ENCODE assay signal across 21 cellular contexts in the genomic region with DNA sequence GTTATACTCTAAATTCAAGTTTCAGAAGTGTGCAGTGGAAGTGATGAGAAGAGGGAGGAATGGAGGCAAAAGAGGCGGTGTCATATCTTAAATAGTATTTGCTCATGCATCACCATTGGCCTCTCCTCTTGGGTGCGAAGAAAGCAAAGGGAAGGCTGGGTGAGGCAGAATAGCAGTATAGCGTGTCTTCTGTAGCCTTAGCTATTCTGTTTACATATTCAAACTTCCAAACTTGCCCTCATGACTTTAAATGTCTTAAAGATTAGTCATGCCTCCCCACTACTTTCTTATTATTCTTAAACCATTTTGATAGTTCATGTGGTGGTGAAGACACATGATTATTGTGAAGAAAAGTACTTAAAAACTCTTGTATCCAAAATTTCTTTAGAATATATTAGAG.
DNase-seq lines count a peak whose midpoint lies in the region; TF ChIP-seq lines count a peak whose summit lies in the region.
"Had no signal": no experiment of that assay in that cellular context is flagged by ENCODE, and none has a peak within 500 bp of the region (broad histone marks: within the 10 kb centered on the region; RNA-seq: fewer than 3 reads in every experiment).

No MANE protein-coding gene starts in this region.

- H4K91ac ChIP-seq in mesenchymal stem cell (ENCODE audit: low read length) = no peak overlapping the region

- H3K18ac ChIP-seq in mesenchymal stem cell (ENCODE audit: low read depth in 1 of 2, low read length in 2 of 2) = no peak overlapping the region

- H3K4ac ChIP-seq in mesenchymal stem cell (ENCODE audit: low read depth in 1 of 2, low read length in 2 of 2) = no peak overlapping the region

- 30% methylated on average over 3 of the region's 3 CpGs for WGBS in mesenchymal stem cell

- no peak for TF ChIP-seq CTCF in AG10803 (conservative IDR thresholded peaks at IDR 0.05; ENCODE audit: low read length)
- no peak for TF ChIP-seq CTCF in RWPE1 (conservative IDR thresholded peaks at IDR 0.05; ENCODE audit: low read depth)

- H3K9ac ChIP-seq in mesenchymal stem cell (ENCODE audit: low read length) = no peak overlapping the region

- peak overlapping the region; percentile 34 for H3K4me2 ChIP-seq in mesenchymal stem cell (ENCODE audit: low read length, poor library complexity, severe bottlenecking)
- H3K4me2 ChIP-seq: hepatocyte had no signal

- no peak overlapping the region for H3K4me3 ChIP-seq in AG10803 (ENCODE audit: low read length)
- no peak overlapping the region for H3K4me3 ChIP-seq in mesenchymal stem cell (ENCODE audit: insufficient read depth in 1 of 2, low read depth in 1 of 2, low read length in 2 of 2)
- H3K4me3 ChIP-seq: hepatocyte, K562, spleen had no signal

- no peak overlapping the region for H3K23ac ChIP-seq in mesenchymal stem cell (ENCODE audit: low read length in 2 of 2)

- no peak overlapping the region for H2BK5ac ChIP-seq in mesenchymal stem cell (ENCODE audit: low read depth, low read length, poor library complexity, severe bottlenecking)

- no peak overlapping the region for H2BK15ac ChIP-seq in mesenchymal stem cell (ENCODE audit: low read depth, poor library complexity, severe bottlenecking)

- POLR2A ChIA-PET in RWPE1 (lab: Yijun Ruan, JAX; ENCODE audit: low non-redundant PET) = no interaction called here

- peaks cover 0 to 48% of the 10 kb centered on the region in 2 experiments for H3K36me3 ChIP-seq in mesenchymal stem cell (ENCODE audit: control insufficient read depth in 1 of 2, insufficient read depth in 2 of 2, low read depth in 1 of 2, low read length in 2 of 2)

- H3K27ac ChIP-seq in mesenchymal stem cell (ENCODE audit: low read length, poor library complexity, severe bottlenecking) = peak overlapping the region; percentile 38
- H3K27ac ChIP-seq in RWPE1 = no peak overlapping the region
- H3K27ac ChIP-seq: hepatocyte, spleen had no signal

- H3K79me1 ChIP-seq in mesenchymal stem cell (replicated peaks; ENCODE audit: low read length, poor library complexity, severe bottlenecking) = no peaks in the 10 kb centered on the region

- H3K14ac ChIP-seq in mesenchymal stem cell (ENCODE audit: low read length in 2 of 2) = no peak overlapping the region

- no peaks in the 10 kb centered on the region for H3K27me3 ChIP-seq in mesenchymal stem cell (ENCODE audit: control insufficient read depth in 1 of 2, insufficient read depth in 1 of 2, low read length in 2 of 2)
- H3K27me3 ChIP-seq: hepatocyte, spleen had no signal

- H4K8ac ChIP-seq in mesenchymal stem cell (ENCODE audit: low read length) = no peak overlapping the region

- no peaks in the 10 kb centered on the region for H3K9me3 ChIP-seq in mesenchymal stem cell (ENCODE audit: control insufficient read depth, low read length)
- H3K9me3 ChIP-seq: spleen had no signal

- H3K4me1 ChIP-seq in mesenchymal stem cell (ENCODE audit: control insufficient read depth, insufficient read depth, low read depth, low read length) = no peaks in the 10 kb centered on the region
- H3K4me1 ChIP-seq: spleen had no signal

- no peak overlapping the region for H2BK12ac ChIP-seq in mesenchymal stem cell (ENCODE audit: low read length in 2 of 2)

- H2AK5ac ChIP-seq in mesenchymal stem cell (ENCODE audit: low read length, severe bottlenecking) = no peak overlapping the region

- DNase-seq in AG10803 (ENCODE audit: low read depth) (peak; percentile 18), NCI-H226 (peak; percentile 20), dedifferentiated amniotic fluid mesenchymal stem cell (ENCODE audit: extremely low spot score) (peak; percentile 68), mesenchymal stem cell (peak; percentile 73), RWPE1 (ENCODE audit: low spot score) (no peak), hypothalamus (lab: John Stamatoyannopoulos, UW) (no peak)
- DNase-seq in stimulated activated CD4-positive, alpha-beta T cell treated with anti-CD3 and anti-CD28 coated beads, Interleukin-2, amount 100 ng/mL, for 24 hours = no peak
- no peak for DNase-seq in activated CD4-positive, CD25-positive, alpha-beta regulatory T cell treated with anti-CD3 and anti-CD28 coated beads, Interleukin-2, amount 50 U/mL, for 72 hours
- DNase-seq: activated CD4-positive, alpha-beta T cell treated with anti-CD3 and anti-CD28 coated beads, Interleukin-2, amount 50 U/mL, for 4 hours; activated naive CD4-positive, alpha-beta T cell treated with anti-CD3 and anti-CD28 coated beads, Interleukin-2, amount 10 ng/mL, durations not matched to agents 7 days and 5 days; CD4-positive, alpha-beta T cell; DMS79; GOT3; naive thymus-derived CD4-positive, alpha-beta T cell; NCI-H2081; NCI-H524; Right ventricle myocardium superior; spleen; T-helper 1 cell had no signal

- H2AFZ ChIP-seq in mesenchymal stem cell (ENCODE audit: low read depth, low read length) = no peak overlapping the region
- H2AFZ ChIP-seq: hepatocyte had no signal

- no peak overlapping the region for H2BK120ac ChIP-seq in mesenchymal stem cell (ENCODE audit: low read depth, low read length)

- CTCF ChIA-PET in RWPE1 (lab: Yijun Ruan, JAX) = no interaction called here

Comparison
In these comparisons a context has a peak if more than half of its experiments do, and no peak if none do; other contexts are left out.
1. DNase-seq: peak in AG10803 (single experiment), NCI-H226 (single experiment), dedifferentiated amniotic fluid mesenchymal stem cell (single experiment) and mesenchymal stem cell (single experiment); none in RWPE1 (single experiment), stimulated activated CD4-positive, alpha-beta T cell treated with anti-CD3 and anti-CD28 coated beads, Interleukin-2, amount 100 ng/mL, for 24 hours (0 of 2), hypothalamus (0 of 51) and activated CD4-positive, CD25-positive, alpha-beta regulatory T cell treated with anti-CD3 and anti-CD28 coated beads, Interleukin-2, amount 50 U/mL, for 72 hours (single experiment).